In genomic region chr9:96218821-96219614, GRCh38 we compare ENCODE assay signal across 10 cellular contexts.
A peak's percentile ranks its signal among the peaks of the same experiment; 100 is the strongest.
DNase-seq lines count a peak whose midpoint lies in the region; ATAC-seq and TF ChIP-seq lines count a peak whose summit lies in the region.
"Had no signal": no experiment of that assay in that cellular context is flagged by ENCODE, and none has a peak within 500 bp of the region (broad histone marks: within the 10 kb centered on the region; RNA-seq: fewer than 3 reads in every experiment).

No MANE protein-coding gene starts in this region.

- no peak for ATAC-seq in GM18505 (IDR thresholded peaks at IDR 0.05; ENCODE audit: unreplicated experiment)

- DNase-seq in D341Med (ENCODE audit: low spot score) (peak; percentile 42), NCI-H2029 (lab: John Stamatoyannopoulos, UW) (peak; percentile 43), esophagus squamous epithelium (lab: John Stamatoyannopoulos, UW) (no peak), SKM-1 treated with dmso at 0.1 percent for 144 hours (lab: John Stamatoyannopoulos, UW; ENCODE audit: unreplicated experiment) (no peak), neural progenitor cell (ENCODE audit: low spot score) (no peak)
- DNase-seq in stimulated activated naive CD4-positive, alpha-beta T cell (lab: John Stamatoyannopoulos, UW), result no peak
- DNase-seq: NCI-H146 had no signal

- TF ChIP-seq POLR2A in esophagus squamous epithelium (IDR thresholded peaks at IDR 0.05) (no peak), GM18505 (IDR thresholded peaks at IDR 0.05; ENCODE audit: borderline replicate concordance, extremely low read depth, insufficient read depth, insufficient read length) (no peak)

- H3K4me3 ChIP-seq in esophagus squamous epithelium (peak overlapping the region in 3 of 4 donors; percentile 8 to 37 (median 11)), rectal smooth muscle tissue (ENCODE audit: low read length) (peak overlapping the region; percentile 31), neural progenitor cell (no peak overlapping the region)

- WGBS in esophagus squamous epithelium, 2 donors, result 91 to 100% methylated on average over 1 to 9 of the region's 71 CpGs

- H3K9ac ChIP-seq in rectal smooth muscle tissue (ENCODE audit: low read length) (no peak overlapping the region), neural progenitor cell (no peak overlapping the region)

- peaks cover 21% of the 10 kb centered on the region for H3K4me1 Mint-ChIP-seq in neural progenitor cell

- no peak overlapping the region for H2AFZ ChIP-seq in neural progenitor cell (replicated peaks)

- peaks cover 22% of the 10 kb centered on the region for H3F3A ChIP-seq in neural progenitor cell (ENCODE audit: low read depth)

- no peaks in the 10 kb centered on the region for H3K9me3 ChIP-seq in esophagus squamous epithelium
- H3K9me3 ChIP-seq in neural progenitor cell (ENCODE audit: low read depth), result peaks cover 2% of the 10 kb centered on the region

- H3K4me2 ChIP-seq in neural progenitor cell, result no peak overlapping the region

- TF ChIP-seq CTCF in esophagus squamous epithelium (IDR thresholded peaks at IDR 0.05), result no peak
- no peak for TF ChIP-seq CTCF in neural progenitor cell (IDR thresholded peaks at IDR 0.05)

- no peak overlapping the region for H3K27ac ChIP-seq in esophagus squamous epithelium
- no peak overlapping the region for H3K27ac ChIP-seq in rectal smooth muscle tissue (ENCODE audit: low read depth, low read length)
- no peak overlapping the region for H3K27ac ChIP-seq in neural progenitor cell

- H3K9me3 Mint-ChIP-seq in neural progenitor cell, result peaks cover 16% of the 10 kb centered on the region

- H3K27me3 ChIP-seq in esophagus squamous epithelium (peaks cover 0 to 63% (median 0%) of the 10 kb centered on the region in 4 donors), rectal smooth muscle tissue (ENCODE audit: control insufficient read depth, insufficient read depth, low read length) (peaks cover 3% of the 10 kb centered on the region), neural progenitor cell (peaks cover 17% of the 10 kb centered on the region)

- no peak overlapping the region for H3K27ac Mint-ChIP-seq in neural progenitor cell

- H3K4me1 ChIP-seq in esophagus squamous epithelium (peaks cover 10 to 30% (median 14%) of the 10 kb centered on the region in 3 donors), rectal smooth muscle tissue (ENCODE audit: control insufficient read depth, insufficient read depth, low read length) (peaks cover 7% of the 10 kb centered on the region), neural progenitor cell (peaks cover 28% of the 10 kb centered on the region)

- H3K4me3 Mint-ChIP-seq in neural progenitor cell, result no peak overlapping the region

- H3K27me3 Mint-ChIP-seq in neural progenitor cell (ENCODE audit: insufficient read depth, low read depth), result peaks cover 11% of the 10 kb centered on the region

- intact Hi-C loops in esophagus squamous epithelium (cut with DNase I), result loop anchor here (10.0 kb wide), 1 partner anchor 494 kb away; no protein-coding TSS in a partner anchor

- no peaks in the 10 kb centered on the region for H4K20me1 ChIP-seq in neural progenitor cell (ENCODE audit: low read depth)

- H3K79me2 ChIP-seq in neural progenitor cell (ENCODE audit: low read depth), result no peaks in the 10 kb centered on the region

- H3K36me3 ChIP-seq in esophagus squamous epithelium, result no peaks in the 10 kb centered on the region
- H3K36me3 ChIP-seq in rectal smooth muscle tissue (ENCODE audit: control insufficient read depth, insufficient read depth, low read length), result no peaks in the 10 kb centered on the region
- no peaks in the 10 kb centered on the region for H3K36me3 ChIP-seq in neural progenitor cell

- H3K36me3 Mint-ChIP-seq in neural progenitor cell, result peaks cover 2% of the 10 kb centered on the region
- H3K36me3 Mint-ChIP-seq: brain had no signal

Comparison
In these comparisons a context has a peak if more than half of its experiments do, and no peak if none do; other contexts are left out.
1. DNase-seq: peak in D341Med (single experiment) and NCI-H2029 (single experiment); none in esophagus squamous epithelium (single experiment), SKM-1 treated with dmso at 0.1 percent for 144 hours (single experiment), neural progenitor cell (single experiment) and stimulated activated naive CD4-positive, alpha-beta T cell (0 of 6).